ENCODE assay signal across 18 cellular contexts in the genomic region with DNA sequence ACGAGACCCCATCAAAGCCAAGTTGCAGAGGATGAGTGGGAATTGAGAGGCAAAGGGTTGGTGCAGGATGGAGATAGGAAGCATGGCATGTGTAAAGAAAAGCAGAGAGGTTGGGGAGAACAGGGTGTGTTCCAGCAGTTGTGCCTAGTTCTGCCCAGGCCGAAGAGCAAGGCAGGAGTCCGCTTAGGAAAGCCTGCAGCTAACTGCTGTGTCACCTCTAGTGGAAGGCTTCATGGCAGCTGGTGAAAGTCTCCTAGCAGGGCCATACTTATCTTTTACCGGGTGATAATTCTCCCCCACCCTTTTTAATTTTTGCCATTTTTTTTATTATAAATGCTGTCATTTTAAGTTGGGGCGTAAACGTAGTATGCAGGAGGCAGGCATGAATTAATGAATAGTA.
"Had no signal": no experiment of that assay in that cellular context is flagged by ENCODE, and none has a peak within 500 bp of the region (broad histone marks: within the 10 kb centered on the region; RNA-seq: fewer than 3 reads in every experiment).

No MANE protein-coding gene starts in this region.

- H3K27me3 ChIP-seq: adrenal gland, breast epithelium, heart right ventricle, tibial nerve had no signal

- H3K9me3 ChIP-seq: adrenal gland, breast epithelium, heart right ventricle, tibial nerve had no signal

- H3K36me3 ChIP-seq: adrenal gland, breast epithelium, heart right ventricle, tibial nerve had no signal

- ATAC-seq: activated T-helper 17 cell treated with anti-CD3 and anti-CD28 coated beads, Interleukin-2, amount 50 U/mL, for 72 hours; left colon; natural killer cell; stimulated activated naive CD8-positive, alpha-beta T cell treated with anti-CD3 and anti-CD28 coated beads, Interleukin-15, amount 100 ng/mL, for 72 hours had no signal

- DNase-seq: activated CD4-positive, CD25-positive, alpha-beta regulatory T cell treated with anti-CD3 and anti-CD28 coated beads, Interleukin-2, amount 50 U/mL, for 72 hours; activated T-cell treated with anti-CD3 and anti-CD28 coated beads, Interleukin-2, amount 50 U/mL, for 1 hour; adrenal gland; heart right ventricle; islet precursor cell; left colon; natural killer cell; retina; stimulated activated CD4-positive, alpha-beta T cell treated with anti-CD3 and anti-CD28 coated beads, Interleukin-12 subunit alpha, Interleukin-12 subunit beta, amount 100 ng/mL, for 4 hours; stimulated activated naive CD8-positive, alpha-beta T cell treated with anti-CD3 and anti-CD28 coated beads, Interleukin-15, amount 100 ng/mL, for 72 hours; T1000 had no signal

- H3K27ac ChIP-seq: adrenal gland, breast epithelium, epithelial cell of prostate, tibial nerve, VCaP had no signal

- H3K4me3 ChIP-seq: adrenal gland, breast epithelium, coronary artery, heart right ventricle, lung, tibial nerve had no signal
